2 cellular contexts compared by ENCODE assay signal in the genomic region with DNA sequence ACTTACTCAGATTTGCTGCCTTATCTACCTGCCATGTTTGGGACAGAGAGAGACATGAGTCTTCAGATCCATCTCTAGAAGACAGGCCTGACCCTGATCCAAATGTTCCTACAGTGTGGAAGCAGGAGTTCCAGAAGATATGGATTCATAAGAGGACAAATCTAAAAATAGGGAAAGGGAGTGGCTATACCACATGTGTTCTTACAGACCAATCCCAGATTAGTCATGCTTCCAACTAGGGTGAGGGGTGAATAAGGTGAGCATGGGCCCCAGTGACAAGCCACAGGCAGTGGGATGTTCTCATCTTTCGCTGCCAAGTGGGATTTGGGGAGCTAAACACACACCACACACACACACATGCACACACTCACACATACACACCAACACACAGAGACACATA.
TF ChIP-seq lines count a peak whose summit lies in the region.

No MANE protein-coding gene starts in this region.

TF ChIP-seq in IMR-90, 13 proteins besides CTCF, POLR2A, EP300 and RAD21:
- TF ChIP-seq SMC3 (IDR thresholded peaks at IDR 0.05; ENCODE audit: low read depth, low read length) (no peak), MAFK (IDR thresholded peaks at IDR 0.05; ENCODE audit: low read depth, low read length) (no peak), RFX5 (IDR thresholded peaks at IDR 0.05; ENCODE audit: low read depth, low read length) (no peak), BHLHE40 (IDR thresholded peaks at IDR 0.05; ENCODE audit: low read depth, low read length) (no peak), USF2 (IDR thresholded peaks at IDR 0.05; ENCODE audit: low read depth, low read length) (no peak), RCOR1 (IDR thresholded peaks at IDR 0.05; ENCODE audit: insufficient replicate concordance, low read length) (no peak), NFE2L2 (IDR thresholded peaks at IDR 0.05; ENCODE audit: low read depth, low read length) (no peak), MXI1 (IDR thresholded peaks at IDR 0.05; ENCODE audit: borderline replicate concordance, low read depth, low read length) (no peak), CEBPB (IDR thresholded peaks at IDR 0.05; ENCODE audit: low read depth, low read length) (no peak), MAZ (IDR thresholded peaks at IDR 0.05; ENCODE audit: borderline replicate concordance, low read depth, low read length) (no peak), FOS (IDR thresholded peaks at IDR 0.05; ENCODE audit: low read depth, low read length) (no peak), ELK1 (IDR thresholded peaks at IDR 0.05; ENCODE audit: borderline replicate concordance, low read depth, low read length) (no peak), CHD1 (IDR thresholded peaks at IDR 0.05; ENCODE audit: low read depth, low read length) (no peak)

TF ChIP-seq in H1, 55 proteins besides CTCF, POLR2A, EP300 and RAD21:
- TF ChIP-seq CREB1 (IDR thresholded peaks at IDR 0.05) (no peak), GTF2F1 (IDR thresholded peaks at IDR 0.05; ENCODE audit: borderline replicate concordance, low read depth, low read length) (no peak)
